8 cellular contexts compared by ENCODE assay signal in the genomic region with DNA sequence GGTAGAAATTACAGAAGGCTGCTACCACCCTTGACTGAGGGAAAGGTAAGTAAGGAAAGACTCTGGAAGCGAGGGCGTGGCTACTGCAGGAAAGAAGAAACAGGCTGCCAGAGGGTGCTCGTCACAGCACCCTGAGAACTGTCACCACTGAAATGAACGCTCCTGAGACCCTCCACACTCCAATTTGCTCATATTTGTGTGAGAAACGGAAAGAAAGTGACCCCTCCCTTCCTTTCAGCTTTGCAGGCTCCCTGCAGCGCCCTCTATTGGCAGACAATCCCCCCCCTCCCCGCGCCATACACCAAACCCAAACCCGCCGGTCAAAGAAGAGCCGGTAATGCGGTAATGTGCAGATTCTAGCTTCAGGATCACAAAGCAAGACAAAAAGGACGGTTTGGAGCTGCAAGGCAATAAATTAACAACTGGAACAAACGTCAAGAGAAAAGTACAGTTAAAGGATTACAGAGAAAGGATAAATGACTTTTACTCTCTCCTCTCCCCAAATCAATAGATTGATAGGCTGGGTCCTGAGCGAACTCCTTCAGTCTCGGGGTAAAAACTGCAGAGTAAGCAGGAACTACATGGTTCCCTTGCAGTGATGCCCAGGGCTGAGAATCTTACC. TPM values are rescaled to one million over a fixed set of nuclear protein-coding genes. Genes with fewer than 3 reads are reported as not detected.
DNase-seq lines count a peak whose midpoint lies in the region; ATAC-seq, FAIRE-seq and TF ChIP-seq lines count a peak whose summit lies in the region.

No MANE protein-coding gene starts in this region.

- H3K4me3 ChIP-seq in pancreas, result peak overlapping the region in 2 of 4 donors; percentile 26 to 34

- WGBS in pancreas, 2 donors, result 11 to 13% methylated on average over 16 of the region's 16 CpGs

- no peak for FAIRE-seq in pancreas (lab: Jason Lieb, UNC)

- DNase-seq in Ammon's horn (ENCODE audit: low spot score) (peak; percentile 72), HEK293T (ENCODE audit: extremely low spot score) (peak; percentile 79), Right ventricle myocardium superior (peak; percentile 72), pancreas (peak; percentile 58 to 89 (median 74)), NCI-H1417 treated with DMSO at 0.1 percent for 48 hours (lab: John Stamatoyannopoulos, UW) (no peak)
- DNase-seq in activated T-cell treated with anti-CD3 and anti-CD28 coated beads, Interleukin-2, amount 50 U/mL, for 48 hours, result peak; percentile 61 to 65
- DNase-seq in NK-92 treated with Interleukin-12 subunit alpha and Interleukin-12 subunit beta, amount 100 ng/mL, for 24 hours (lab: John Stamatoyannopoulos, UW), result no peak

- no peaks in the 10 kb centered on the region for H3K4me1 ChIP-seq in pancreas

- no peaks in the 10 kb centered on the region for H3K9me3 ChIP-seq in pancreas

- peak; percentile 61 to 84 (median 70) for TF ChIP-seq CTCF in pancreas (IDR thresholded peaks at IDR 0.05)

- no peaks in the 10 kb centered on the region for H3K27me3 ChIP-seq in pancreas

- no peaks in the 10 kb centered on the region for H3K36me3 ChIP-seq in pancreas

- intact Hi-C loops in Right ventricle myocardium superior (cut with DNase I) (no loop called here), pancreas (cut with DNase I) (no loop called here)

- ATAC-seq in Right ventricle myocardium superior (ENCODE audit: poor library complexity) (peak; percentile 87), pancreas (peak; percentile 92 to 100 (median 97)), GM21381 (IDR thresholded peaks at IDR 0.05; ENCODE audit: unreplicated experiment) (no peak)

- CTCF ChIA-PET in HEK293T (lab: Yijun Ruan, JAX), result interaction anchor here (0.6 to 1.5 kb wide), 9 partner anchors 8 to 342 kb away, joined by 3 to 9 read pairs (median 5); no protein-coding TSS in a partner anchor

- POLR2A ChIA-PET in HEK293T (lab: Yijun Ruan, JAX), result no interaction called here

- no peak overlapping the region for H3K27ac ChIP-seq in pancreas

TF ChIP-seq in HEK293T, 16 proteins besides CTCF, POLR2A, EP300 and RAD21:
- no peak for TF ChIP-seq ELF4 (IDR thresholded peaks at IDR 0.05)
TF ChIP-seq in HEK293T: peak in this region for 0.

RNA-seq across cellular contexts. Expression of gene STEAP1B, which starts 47.7 kb away (rescaled TPM):
- 0.43 TPM for total RNA-seq in Right ventricle myocardium superior
- not detected for total RNA-seq in pancreas
- polyA plus RNA-seq in pancreas, result not detected

Comparison
In these comparisons a context has a peak if more than half of its experiments do, and no peak if none do; other contexts are left out.
1. DNase-seq: peak in Ammon's horn (single experiment), HEK293T (single experiment), activated T-cell treated with anti-CD3 and anti-CD28 coated beads, Interleukin-2, amount 50 U/mL, for 48 hours (2 of 2), Right ventricle myocardium superior (single experiment) and pancreas (6 of 6); none in NK-92 treated with Interleukin-12 subunit alpha and Interleukin-12 subunit beta, amount 100 ng/mL, for 24 hours (single experiment) and NCI-H1417 treated with DMSO at 0.1 percent for 48 hours (single experiment).